ENCODE assay signal across 13 cellular contexts in genomic region chr12:47551426-47551851, GRCh38.
DNase-seq lines count a peak whose midpoint lies in the region; ATAC-seq, FAIRE-seq and TF ChIP-seq lines count a peak whose summit lies in the region.
"Had no signal": no experiment of that assay in that cellular context is flagged by ENCODE, and none has a peak within 500 bp of the region (broad histone marks: within the 10 kb centered on the region; RNA-seq: fewer than 3 reads in every experiment).

No MANE protein-coding gene starts in this region.

- no peak for TF ChIP-seq CTCF in AG09309 (IDR thresholded peaks at IDR 0.05; ENCODE audit: control insufficient read depth, insufficient read depth, low read depth, low read length, missing control alignments)
- TF ChIP-seq CTCF in esophagus muscularis mucosa (IDR thresholded peaks at IDR 0.05): no peak
- TF ChIP-seq CTCF in OCI-LY7 (conservative IDR thresholded peaks at IDR 0.05; ENCODE audit: low read length): no peak

- POLR2A ChIA-PET in OCI-LY7 (lab: Charles Lee): no interaction called here

- H3K36me3 ChIP-seq in esophagus muscularis mucosa (no peaks in the 10 kb centered on the region), small intestine (ENCODE audit: control insufficient read depth in 2 of 2, insufficient read depth in 2 of 2, low read length in 2 of 2) (no peaks in the 10 kb centered on the region), OCI-LY7 (ENCODE audit: insufficient read depth, low read length) (no peaks in the 10 kb centered on the region)
- H3K36me3 ChIP-seq: BLaER1, SJCRH30 had no signal

- intact Hi-C loops in esophagus muscularis mucosa (cut with DNase I) (no loop called here), OCI-LY7 (cut with micrococcal nuclease; ENCODE audit: unreplicated experiment) (no loop called here)

- H3K4me1 ChIP-seq in esophagus muscularis mucosa (no peaks in the 10 kb centered on the region), small intestine (ENCODE audit: control insufficient read depth in 2 of 2, insufficient read depth in 1 of 2, low read depth in 1 of 2, low read length in 1 of 2) (no peaks in the 10 kb centered on the region), OCI-LY7 (ENCODE audit: insufficient read depth, low read length, poor library complexity, severe bottlenecking) (no peaks in the 10 kb centered on the region)
- H3K4me1 ChIP-seq: SJCRH30 had no signal

- TF ChIP-seq EP300 in esophagus muscularis mucosa (IDR thresholded peaks at IDR 0.05): no peak

- no TSS peak for BruUV-seq in OCI-LY7 (replicated peaks; lab: Mats Ljungman, UMichigan)

- peaks cover 23% of the 10 kb centered on the region for H3K9me3 Mint-ChIP-seq in activated naive CD8-positive, alpha-beta T cell treated with anti-CD3 and anti-CD28 coated beads, Interleukin-2, amount 50 U/mL, for 24 hours

- DNase-seq in AG09309 (ENCODE audit: low read depth) (peak; percentile 13), HT1080 (ENCODE audit: low read depth) (peak; percentile 31), esophagus muscularis mucosa (ENCODE audit: extremely low spot score) (peak; percentile 66), medulla oblongata (ENCODE audit: extremely low spot score) (peak; percentile 22), DMS153 (lab: John Stamatoyannopoulos, UW) (no peak), small intestine (no peak), OCI-LY7 (ENCODE audit: low spot score) (no peak)
- no peak for DNase-seq in activated naive CD8-positive, alpha-beta T cell treated with anti-CD3 and anti-CD28 coated beads, Interleukin-2, amount 50 U/mL, for 24 hours
- DNase-seq: MM.1S, SJCRH30 had no signal

- H3K9me3 ChIP-seq in esophagus muscularis mucosa (peaks cover 0 to 9% (median 7%) of the 10 kb centered on the region in 4 donors), small intestine (ENCODE audit: control insufficient read depth, low read depth) (no peaks in the 10 kb centered on the region), OCI-LY7 (ENCODE audit: low read length) (0 out of 2 replicates have a peak, but pooled peaks cover 8% of the 10 kb centered on the region)
- H3K9me3 ChIP-seq: SJCRH30 had no signal

- H3K4me2 ChIP-seq in OCI-LY7 (ENCODE audit: low read length): no peak overlapping the region
- H3K4me2 ChIP-seq: BLaER1 had no signal

- H3K4me3 Mint-ChIP-seq in activated naive CD8-positive, alpha-beta T cell treated with anti-CD3 and anti-CD28 coated beads, Interleukin-2, amount 50 U/mL, for 24 hours: no peak overlapping the region
- H3K4me3 Mint-ChIP-seq: stimulated activated effector memory CD8-positive, alpha-beta T cell treated with anti-CD3 and anti-CD28 coated beads, Interleukin-12 subunit alpha, Interleukin-12 subunit beta, amount 100 ng/mL, for 72 hours; WTC11 had no signal

- no peaks in the 10 kb centered on the region for H3K9me2 ChIP-seq in OCI-LY7 (ENCODE audit: insufficient read depth, low read length)

- ATAC-seq in activated naive CD8-positive, alpha-beta T cell treated with anti-CD3 and anti-CD28 coated beads, Interleukin-2, amount 50 U/mL, for 24 hours: no peak
- ATAC-seq: stimulated activated effector memory CD8-positive, alpha-beta T cell treated with anti-CD3 and anti-CD28 coated beads, Interleukin-12 subunit alpha, Interleukin-12 subunit beta, amount 100 ng/mL, for 72 hours; WTC11 had no signal

- WGBS in esophagus muscularis mucosa: 45% methylated on average over 3 of the region's 3 CpGs
- 47 to 66% (median 61%) methylated on average over 3 of the region's 3 CpGs for WGBS in small intestine, 3 donors

- TF ChIP-seq POLR2A in esophagus muscularis mucosa (IDR thresholded peaks at IDR 0.05; ENCODE audit: low read depth): no peak

- H3K79me2 ChIP-seq in OCI-LY7 (ENCODE audit: insufficient read depth, low read depth, low read length): no peaks in the 10 kb centered on the region

- CTCF ChIA-PET in OCI-LY7 (lab: Charles Lee; ENCODE audit: unreplicated experiment): no interaction called here

- no peaks in the 10 kb centered on the region for H3K27me3 ChIP-seq in esophagus muscularis mucosa
- no peaks in the 10 kb centered on the region for H3K27me3 ChIP-seq in small intestine (ENCODE audit: control insufficient read depth in 2 of 2, insufficient read depth in 2 of 2, low read length in 2 of 2)
- H3K27me3 ChIP-seq: BLaER1 had no signal

- FAIRE-seq in small intestine (lab: Jason Lieb, UNC): no peak

- H3K4me1 Mint-ChIP-seq in activated naive CD8-positive, alpha-beta T cell treated with anti-CD3 and anti-CD28 coated beads, Interleukin-2, amount 50 U/mL, for 24 hours: peaks cover 24% of the 10 kb centered on the region
- H3K4me1 Mint-ChIP-seq: stimulated activated effector memory CD8-positive, alpha-beta T cell treated with anti-CD3 and anti-CD28 coated beads, Interleukin-12 subunit alpha, Interleukin-12 subunit beta, amount 100 ng/mL, for 72 hours had no signal

- no peak overlapping the region for H2AFZ ChIP-seq in OCI-LY7 (ENCODE audit: low read length)

- H3K27ac ChIP-seq in esophagus muscularis mucosa (replicated peaks in 1 of 4) (no peak overlapping the region), small intestine (ENCODE audit: low read depth in 1 of 2, low read length in 1 of 2) (no peak overlapping the region), OCI-LY7 (ENCODE audit: low read depth, low read length, poor library complexity, severe bottlenecking) (no peak overlapping the region)
- H3K27ac ChIP-seq: BLaER1, SJCRH30 had no signal

- H4K20me1 ChIP-seq in OCI-LY7 (ENCODE audit: insufficient read depth, low read length): no peaks in the 10 kb centered on the region
- H4K20me1 ChIP-seq: BLaER1 had no signal

- no peak overlapping the region for H3K4me3 ChIP-seq in AG09309 (ENCODE audit: control insufficient read depth, low read depth, low read length)
- H3K4me3 ChIP-seq in esophagus muscularis mucosa: no peak overlapping the region
- H3K4me3 ChIP-seq in small intestine (ENCODE audit: low read depth in 1 of 2, low read length in 2 of 2): no peak overlapping the region
- no peak overlapping the region for H3K4me3 ChIP-seq in OCI-LY7 (ENCODE audit: low read depth, low read length, poor library complexity, severe bottlenecking)
- H3K4me3 ChIP-seq: BLaER1, SJCRH30 had no signal

- H3K27ac Mint-ChIP-seq in activated naive CD8-positive, alpha-beta T cell treated with anti-CD3 and anti-CD28 coated beads, Interleukin-2, amount 50 U/mL, for 24 hours: no peak overlapping the region
- H3K27ac Mint-ChIP-seq: stimulated activated effector memory CD8-positive, alpha-beta T cell treated with anti-CD3 and anti-CD28 coated beads, Interleukin-12 subunit alpha, Interleukin-12 subunit beta, amount 100 ng/mL, for 72 hours; WTC11 had no signal

- H3K27me3 Mint-ChIP-seq in activated naive CD8-positive, alpha-beta T cell treated with anti-CD3 and anti-CD28 coated beads, Interleukin-2, amount 50 U/mL, for 24 hours: peaks cover 2% of the 10 kb centered on the region

- H3K36me3 Mint-ChIP-seq in activated naive CD8-positive, alpha-beta T cell treated with anti-CD3 and anti-CD28 coated beads, Interleukin-2, amount 50 U/mL, for 24 hours (ENCODE audit: low read depth): peaks cover 5% of the 10 kb centered on the region
- H3K36me3 Mint-ChIP-seq: stimulated activated effector memory CD8-positive, alpha-beta T cell treated with anti-CD3 and anti-CD28 coated beads, Interleukin-12 subunit alpha, Interleukin-12 subunit beta, amount 100 ng/mL, for 72 hours had no signal

Comparison
In these comparisons a context has a peak if more than half of its experiments do, and no peak if none do; other contexts are left out.
1. DNase-seq: peak in AG09309 (single experiment), HT1080 (single experiment), esophagus muscularis mucosa (single experiment) and medulla oblongata (single experiment); none in DMS153 (single experiment), small intestine (single experiment), activated naive CD8-positive, alpha-beta T cell treated with anti-CD3 and anti-CD28 coated beads, Interleukin-2, amount 50 U/mL, for 24 hours (single experiment) and OCI-LY7 (single experiment).